In the genomic region with DNA sequence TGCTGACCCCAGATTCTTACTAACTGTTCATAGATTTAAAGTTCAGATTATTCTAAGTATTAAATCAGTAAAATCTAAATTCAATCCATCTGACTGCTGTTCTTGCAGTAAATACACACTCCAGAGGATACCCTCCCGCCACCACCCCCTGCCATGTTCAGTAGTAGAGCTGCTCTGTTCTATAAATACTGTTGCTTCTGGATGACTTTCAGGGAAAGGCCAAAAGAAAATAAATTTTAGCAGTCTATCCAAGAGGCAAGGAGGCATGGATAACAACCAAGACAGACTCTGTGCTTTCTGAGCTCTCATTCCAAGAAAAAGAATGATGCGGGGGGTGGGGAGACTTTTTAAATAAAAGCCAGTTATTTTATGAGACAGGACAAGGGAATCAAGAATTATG, we compare ENCODE assay signal across 26 cellular contexts.
A peak's percentile ranks its signal among the peaks of the same experiment; 100 is the strongest.
DNase-seq lines count a peak whose midpoint lies in the region; ATAC-seq, FAIRE-seq and TF ChIP-seq lines count a peak whose summit lies in the region.
"Had no signal": no experiment of that assay in that cellular context is flagged by ENCODE, and none has a peak within 500 bp of the region (broad histone marks: within the 10 kb centered on the region; RNA-seq: fewer than 3 reads in every experiment).

No MANE protein-coding gene starts in this region.

- TF ChIP-seq POLR2A in thyroid gland (IDR thresholded peaks at IDR 0.05): no peak

- intact Hi-C loops in ascending aorta (cut with DNase I) (loop anchor here (5.0 to 10.0 kb wide), 2 partner anchors 116 to 262 kb away; partner anchors contain the start of gene ADAMTS6), kidney (cut with DNase I) (no loop called here), thyroid gland (cut with DNase I) (no loop called here)

- H3K9me3 ChIP-seq in ascending aorta (no peaks in the 10 kb centered on the region), fibroblast of lung (ENCODE audit: control insufficient read depth, insufficient read depth, low read depth, low read length) (no peaks in the 10 kb centered on the region), kidney (ENCODE audit: control insufficient read depth in 1 of 2, low read length in 2 of 2) (no peaks in the 10 kb centered on the region), thyroid gland (no peaks in the 10 kb centered on the region)
- H3K9me3 ChIP-seq: ovary had no signal

- H3K9ac ChIP-seq in fibroblast of lung (ENCODE audit: insufficient read depth, low read length) (no peak overlapping the region), kidney (ENCODE audit: low read length in 2 of 2) (no peak overlapping the region)

- WGBS in thyroid gland, 2 donors: 25 to 40% methylated on average over 2 of the region's 2 CpGs

- H3K79me2 ChIP-seq in fibroblast of lung (ENCODE audit: control insufficient read depth, insufficient read depth, low read length): no peaks in the 10 kb centered on the region

- FAIRE-seq in kidney (lab: Jason Lieb, UNC): no peak
- FAIRE-seq: GM12891 had no signal

- H4K20me1 ChIP-seq in fibroblast of lung (ENCODE audit: control insufficient read depth, extremely low read depth, insufficient read depth, low read length): no peaks in the 10 kb centered on the region

- H3K27ac ChIP-seq in ascending aorta: peak overlapping the region; percentile 35 to 60
- H3K27ac ChIP-seq in fibroblast of lung (ENCODE audit: insufficient read depth, low read length): no peak overlapping the region
- H3K27ac ChIP-seq in kidney (ENCODE audit: low read depth in 2 of 2, low read length in 2 of 2): no peak overlapping the region
- H3K27ac ChIP-seq in thyroid gland: no peak overlapping the region
- H3K27ac ChIP-seq: cardiac muscle cell, ovary had no signal

- ATAC-seq in GM21737 (IDR thresholded peaks at IDR 0.05; ENCODE audit: unreplicated experiment): no peak
- ATAC-seq: activated CD4-positive, alpha-beta T cell treated with anti-CD3 and anti-CD28 coated beads for 36 hours; natural killer cell treated with Interleukin-12 subunit alpha and Interleukin-12 subunit beta and Interleukin-15 and Interleukin-18, amount 100 ng/mL, for 72 hours; PC-3 had no signal

- TF ChIP-seq CTCF in ascending aorta (IDR thresholded peaks at IDR 0.05) (no peak), fibroblast of lung (conservative IDR thresholded peaks at IDR 0.05 in 1 of 2, IDR thresholded peaks at IDR 0.05 in 1 of 2; ENCODE audit: low read depth in 1 of 2, low read length in 2 of 2) (no peak), kidney (IDR thresholded peaks at IDR 0.05; ENCODE audit: borderline replicate concordance, extremely low read depth, insufficient read depth) (no peak), thyroid gland (IDR thresholded peaks at IDR 0.05) (no peak)

- H3K4me2 ChIP-seq in fibroblast of lung (ENCODE audit: extremely low read depth, insufficient read depth, low read length): no peak overlapping the region

- no peaks in the 10 kb centered on the region for H3K27me3 ChIP-seq in ascending aorta
- H3K27me3 ChIP-seq in fibroblast of lung (ENCODE audit: control insufficient read depth, insufficient read depth, low read length): no peaks in the 10 kb centered on the region
- H3K27me3 ChIP-seq in thyroid gland: no peaks in the 10 kb centered on the region
- H3K27me3 ChIP-seq: cardiac muscle cell, ovary had no signal

- no peak for DNase-seq in ascending aorta (ENCODE audit: low spot score in 2 of 2)
- DNase-seq in fibroblast of lung (ENCODE audit: low read depth in 2 of 2): peak in 1 of 2 donors; percentile 12
- peak; percentile 20 for DNase-seq in kidney
- peak; percentile 13 to 14 for DNase-seq in thyroid gland
- no peak for DNase-seq in activated CD8-positive, alpha-beta memory T cell treated with anti-CD3 and anti-CD28 coated beads, Interleukin-2, amount 50 U/mL, for 4 hours
- no peak for DNase-seq in NCI-H2107 treated with DMSO at 0.1 percent for 48 hours (lab: John Stamatoyannopoulos, UW; ENCODE audit: unreplicated experiment)
- DNase-seq: activated CD4-positive, alpha-beta T cell treated with anti-CD3 and anti-CD28 coated beads for 36 hours; activated naive CD4-positive, alpha-beta T cell treated with anti-CD3 and anti-CD28 coated beads, Interleukin-2, amount 50 U/mL, for 16 hours; activated T-cell treated with anti-CD3 and anti-CD28 coated beads for 4 hours; cortex of kidney; effector memory CD4-positive, alpha-beta T cell; foreskin fibroblast; HCEC 1CT; head of caudate nucleus; mammary epithelial cell; MM.1S; NCI-H1417; NCI-H2029; NCI-H526 treated with DMSO at 0.1 percent for 48 hours; ovary; PC-3; trophoblast cell had no signal

- H3K4me3 ChIP-seq in ascending aorta: peak overlapping the region in 1 of 2 donors; percentile 17
- no peak overlapping the region for H3K4me3 ChIP-seq in fibroblast of lung (replicated peaks in 1 of 4; ENCODE audit: control extremely low read depth in 1 of 4, insufficient read depth in 1 of 4, low read depth in 3 of 4, low read length in 4 of 4)
- H3K4me3 ChIP-seq in kidney (ENCODE audit: low read length in 2 of 2): no peak overlapping the region
- H3K4me3 ChIP-seq in thyroid gland (replicated peaks in 1 of 3): no peak overlapping the region
- H3K4me3 ChIP-seq: cardiac muscle cell, ovary had no signal

- H2AFZ ChIP-seq in fibroblast of lung (ENCODE audit: low read length): peak overlapping the region; percentile 20

- no peaks in the 10 kb centered on the region for H3K36me3 ChIP-seq in ascending aorta
- no peaks in the 10 kb centered on the region for H3K36me3 ChIP-seq in fibroblast of lung (ENCODE audit: control insufficient read depth, insufficient read depth, low read length)
- no peaks in the 10 kb centered on the region for H3K36me3 ChIP-seq in kidney (ENCODE audit: control insufficient read depth in 1 of 2, insufficient read depth in 2 of 2, low read length in 2 of 2)
- no peaks in the 10 kb centered on the region for H3K36me3 ChIP-seq in thyroid gland
- H3K36me3 ChIP-seq: cardiac muscle cell, ovary had no signal

- peaks cover 2 to 13% of the 10 kb centered on the region in 2 donors for H3K4me1 ChIP-seq in ascending aorta
- peaks cover 6% of the 10 kb centered on the region for H3K4me1 ChIP-seq in fibroblast of lung (ENCODE audit: control insufficient read depth, extremely low read depth, insufficient read depth, low read length)
- H3K4me1 ChIP-seq in kidney (ENCODE audit: control insufficient read depth in 1 of 2, insufficient read depth in 1 of 2, low read depth in 1 of 2, low read length in 2 of 2): no peaks in the 10 kb centered on the region
- no peaks in the 10 kb centered on the region for H3K4me1 ChIP-seq in thyroid gland

Comparison
In these comparisons a context has a peak if more than half of its experiments do, and no peak if none do; other contexts are left out.
1. DNase-seq: peak in kidney (single experiment) and thyroid gland (2 of 2); none in ascending aorta (0 of 2), activated CD8-positive, alpha-beta memory T cell treated with anti-CD3 and anti-CD28 coated beads, Interleukin-2, amount 50 U/mL, for 4 hours (single experiment) and NCI-H2107 treated with DMSO at 0.1 percent for 48 hours (single experiment).
2. H3K27ac ChIP-seq: peak in ascending aorta (2 of 2); none in fibroblast of lung (single experiment), kidney (0 of 2) and thyroid gland (0 of 3).